In the genomic region with DNA sequence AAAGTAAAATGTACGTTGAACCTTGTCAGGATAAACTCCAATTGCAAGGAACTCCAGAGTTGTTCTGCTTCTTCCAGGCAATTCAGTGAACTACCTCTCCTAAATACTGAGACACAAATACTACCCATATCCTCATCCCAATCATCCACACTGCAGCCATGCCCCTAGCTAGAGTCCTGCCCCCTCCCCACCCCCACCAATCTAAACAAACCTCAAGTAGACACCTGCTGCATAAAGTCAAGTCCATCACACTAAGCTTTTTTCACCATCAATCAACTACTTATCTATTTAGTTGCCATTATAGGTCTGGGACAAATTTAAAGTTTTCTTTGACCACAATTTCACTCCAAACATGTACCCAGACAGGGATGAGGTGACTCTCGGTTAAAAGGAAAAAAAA, we compare ENCODE assay signal across 10 cellular contexts.
A peak's percentile ranks its signal among the peaks of the same experiment; 100 is the strongest.
DNase-seq lines count a peak whose midpoint lies in the region; ATAC-seq and TF ChIP-seq lines count a peak whose summit lies in the region.
"Had no signal": no experiment of that assay in that cellular context is flagged by ENCODE, and none has a peak within 500 bp of the region (broad histone marks: within the 10 kb centered on the region; RNA-seq: fewer than 3 reads in every experiment).

No MANE protein-coding gene starts in this region.

- H3K4me3 ChIP-seq in AG04450 (ENCODE audit: low read depth, low read length) (peak overlapping the region; percentile 15; the same call in 1 of the 2 replicates), mammary epithelial cell (replicated peaks in 1 of 3; ENCODE audit: insufficient read depth in 1 of 3, low read depth in 2 of 3, low read length in 3 of 3) (peak overlapping the region in 1 of 3 experiments; percentile 10)

- H3K36me3 ChIP-seq in mammary epithelial cell (ENCODE audit: insufficient read depth, low read length): peaks cover 1% of the 10 kb centered on the region

- H3K4me1 ChIP-seq in mammary epithelial cell (ENCODE audit: insufficient read depth, low read length): peaks cover 28% of the 10 kb centered on the region

- dilution Hi-C loops in mammary epithelial cell (cut with HindIII; ENCODE audit: low sequenced_read_pairs): no loop called here

- peak overlapping the region; percentile 92 to 100 (median 99) for H3K27ac Mint-ChIP-seq in IgD-negative memory B cell
- peak overlapping the region; percentile 85 to 91 for H3K27ac Mint-ChIP-seq in natural killer cell

- DNase-seq in AG04450 (ENCODE audit: low read depth, low spot score) (no peak), mammary epithelial cell (no peak), natural killer cell (no peak), NCI-H1436 treated with DMSO at 0.1 percent for 48 hours (lab: John Stamatoyannopoulos, UW) (no peak), mucosa of gallbladder (ENCODE audit: low spot score) (no peak)
- DNase-seq: DMS79 treated with DMSO at 0.1 percent for 48 hours, NCI-H187 treated with DMSO at 0.1 percent for 48 hours had no signal

- H3K9me3 Mint-ChIP-seq in IgD-negative memory B cell (peaks cover 0 to 6% (median 0%) of the 10 kb centered on the region in 3 donors), natural killer cell (peaks cover 0 to 2% of the 10 kb centered on the region in 2 donors)

- BruUV-seq in mammary epithelial cell (replicated peaks; lab: Mats Ljungman, UMichigan): no TSS peak

- no peak overlapping the region for H3K9ac ChIP-seq in mammary epithelial cell (ENCODE audit: insufficient read depth, low read length)

- 64% methylated on average over 2 of the region's 2 CpGs for WGBS in mammary epithelial cell (ENCODE audit: low coverage, missing lambda C conversion rate)

- H3K27me3 Mint-ChIP-seq in IgD-negative memory B cell: no peaks in the 10 kb centered on the region
- no peaks in the 10 kb centered on the region for H3K27me3 Mint-ChIP-seq in natural killer cell (ENCODE audit: low read depth in 2 of 2)

- peaks cover 60 to 70% (median 69%) of the 10 kb centered on the region in 3 donors for H3K4me1 Mint-ChIP-seq in IgD-negative memory B cell
- H3K4me1 Mint-ChIP-seq in natural killer cell: peaks cover 70 to 81% of the 10 kb centered on the region in 2 donors

- H3K27ac ChIP-seq in AG04450 (ENCODE audit: low read depth, low read length): no peak overlapping the region
- H3K27ac ChIP-seq in mammary epithelial cell (ENCODE audit: insufficient read depth, low read depth, low read length): peak overlapping the region; percentile 51

- H4K20me1 ChIP-seq in mammary epithelial cell (ENCODE audit: insufficient read depth, low read length): no peaks in the 10 kb centered on the region

- in situ Hi-C loops in mammary epithelial cell (cut with MboI; ENCODE audit: low sequenced_read_pairs in 2 of 2): no loop called here

- H3K4me3 Mint-ChIP-seq in IgD-negative memory B cell: peak overlapping the region; percentile 78 to 88 (median 84)
- peak overlapping the region; percentile 79 for H3K4me3 Mint-ChIP-seq in natural killer cell

- ATAC-seq in natural killer cell (peak in 2 of 3 donors; percentile 11 to 13), GM18511 (IDR thresholded peaks at IDR 0.05; ENCODE audit: unreplicated experiment) (no peak), GM18873 (IDR thresholded peaks at IDR 0.05; ENCODE audit: low FRiP score, unreplicated experiment) (no peak)

- H3K36me3 Mint-ChIP-seq in IgD-negative memory B cell (peaks cover 8% of the 10 kb centered on the region), natural killer cell (peaks cover 7% of the 10 kb centered on the region)

- TF ChIP-seq CTCF in AG04450 (IDR thresholded peaks at IDR 0.05; ENCODE audit: low read depth, low read length) (no peak), mammary epithelial cell (conservative IDR thresholded peaks at IDR 0.05 in 1 of 2, IDR thresholded peaks at IDR 0.05 in 1 of 2; ENCODE audit: extremely low read depth in 1 of 2, insufficient read depth in 1 of 2, low read depth in 1 of 2, low read length in 2 of 2) (no peak), natural killer cell (IDR thresholded peaks at IDR 0.05) (no peak)

- POLR2A ChIA-PET in AG04450 (lab: Yijun Ruan, JAX): interaction anchor here (0.9 kb wide), 1 partner anchor 20 kb away, joined by 7 read pairs; no protein-coding TSS in a partner anchor

- H3K9me3 ChIP-seq in AG04450 (ENCODE audit: control insufficient read depth, insufficient read depth, low read length): no peaks in the 10 kb centered on the region
- no peaks in the 10 kb centered on the region for H3K9me3 ChIP-seq in mammary epithelial cell (replicated peaks; ENCODE audit: insufficient read depth, low read length)

- H3K27me3 ChIP-seq in AG04450 (ENCODE audit: control insufficient read depth, insufficient read depth, low read length): no peaks in the 10 kb centered on the region
- no peaks in the 10 kb centered on the region for H3K27me3 ChIP-seq in mammary epithelial cell (ENCODE audit: insufficient read depth, low read length)

- CTCF ChIA-PET in AG04450 (lab: Charles Lee) (interaction anchor here (1.4 kb wide), 1 partner anchor 166 kb away, joined by 4 read pairs; no protein-coding TSS in a partner anchor), mammary epithelial cell (lab: Charles Lee; ENCODE audit: low non-redundant PET) (no interaction called here)

- peaks cover 6% of the 10 kb centered on the region for H3K79me2 ChIP-seq in mammary epithelial cell (ENCODE audit: insufficient read depth, low read length)

- H3K4me2 ChIP-seq in mammary epithelial cell (ENCODE audit: insufficient read depth, low read depth, low read length): peak overlapping the region; percentile 78

- no peak overlapping the region for H2AFZ ChIP-seq in mammary epithelial cell (ENCODE audit: low read depth, low read length)

- intact Hi-C loops in mammary epithelial cell (cut with micrococcal nuclease) (no loop called here), natural killer cell (cut with micrococcal nuclease) (loop anchor here (2.0 kb wide), 1 partner anchor 166 kb away; no protein-coding TSS in a partner anchor)

Comparison
In these comparisons a context has a peak if more than half of its experiments do, and no peak if none do; other contexts are left out.
1. ATAC-seq: peak in natural killer cell (2 of 3); none in GM18511 (single experiment) and GM18873 (single experiment).